In genomic region chr1:244980605-244981004, GRCh38 we compare ENCODE assay signal across 20 cellular contexts.
A peak's percentile ranks its signal among the peaks of the same experiment; 100 is the strongest.
DNase-seq lines count a peak whose midpoint lies in the region; ATAC-seq, FAIRE-seq and TF ChIP-seq lines count a peak whose summit lies in the region.
"Had no signal": no experiment of that assay in that cellular context is flagged by ENCODE, and none has a peak within 500 bp of the region (broad histone marks: within the 10 kb centered on the region; RNA-seq: fewer than 3 reads in every experiment).

No MANE protein-coding gene starts in this region.

- no peak overlapping the region for H3K27ac ChIP-seq in A549
- peak overlapping the region; percentile 41 for H3K27ac ChIP-seq in subcutaneous abdominal adipose tissue (ENCODE audit: low read depth, low read length)
- H3K27ac ChIP-seq: C4-2B, HL-60 had no signal

- CTCF ChIA-PET in A549 (lab: Yijun Ruan, JAX): no interaction called here

- no peaks in the 10 kb centered on the region for H3K27me3 Mint-ChIP-seq in T-helper 2 cell treated with Interferon-gamma antibody and Interleukin-4, amounts not matched to agents 5 μg/mL and 100 μg/mL, for 36 hours (ENCODE audit: low read depth)
- H3K27me3 Mint-ChIP-seq: CD4-positive, alpha-beta T cell; IgD-negative memory B cell had no signal

- no peak for DNase-seq in A549 (ENCODE audit: low read depth in 1 of 2, low spot score in 1 of 2)
- DNase-seq in D721Med (ENCODE audit: insufficient read length, low spot score): no peak
- peak; percentile 14 for DNase-seq in MV-4-11 (lab: John Stamatoyannopoulos, UW)
- DNase-seq in T-helper 2 cell treated with Interferon-gamma antibody and Interleukin-4, amounts not matched to agents 5 μg/mL and 100 μg/mL, for 36 hours (ENCODE audit: low spot score): no peak
- no peak for DNase-seq in HPDE6-E6E7 (ENCODE audit: extremely low spot score)
- DNase-seq: Caco-2; CD4-positive, alpha-beta T cell; DMS153; DMS79; GDM1; GOT3; H7; HFFc6 had no signal

- H3K9me3 ChIP-seq in A549 (no peaks in the 10 kb centered on the region), subcutaneous abdominal adipose tissue (ENCODE audit: control insufficient read depth in 5 of 5, low read length in 5 of 5) (no peaks in the 10 kb centered on the region)
- H3K9me3 ChIP-seq: Caco-2 had no signal

- no peak overlapping the region for H3K27ac Mint-ChIP-seq in T-helper 2 cell treated with Interferon-gamma antibody and Interleukin-4, amounts not matched to agents 5 μg/mL and 100 μg/mL, for 36 hours
- H3K27ac Mint-ChIP-seq: CD4-positive, alpha-beta T cell; HFFc6; IgD-negative memory B cell had no signal

- WGBS in A549 (ENCODE audit: missing lambda C conversion rate): 86% methylated on average over 7 of the region's 7 CpGs

- no peak for TF ChIP-seq RAD21 in A549 (conservative IDR thresholded peaks at IDR 0.05 in 1 of 2, IDR thresholded peaks at IDR 0.05 in 1 of 2)

- no peaks in the 10 kb centered on the region for H3K36me3 ChIP-seq in subcutaneous abdominal adipose tissue (ENCODE audit: control insufficient read depth in 5 of 5, insufficient read depth in 5 of 5, low read length in 5 of 5)

- FAIRE-seq in A549 (lab: Jason Lieb, UNC) (no peak), D721Med (lab: Jason Lieb, UNC) (peak; percentile 6)
- FAIRE-seq: A204.1, HepG2 had no signal

- TF ChIP-seq CTCF in A549 (IDR thresholded peaks at IDR 0.05) (no peak), D721Med (IDR thresholded peaks at IDR 0.05; ENCODE audit: insufficient read depth, missing control alignments) (no peak)

- no peak overlapping the region for H3K9ac ChIP-seq in subcutaneous abdominal adipose tissue (ENCODE audit: low read length in 5 of 5)

- TF ChIP-seq EP300 in A549 (IDR thresholded peaks at IDR 0.05): no peak

- no peak for TF ChIP-seq POLR2A in A549 (IDR thresholded peaks at IDR 0.05; ENCODE audit: low read length)

- POLR2A ChIA-PET in A549 (lab: Yijun Ruan, JAX): no interaction called here

- no peaks in the 10 kb centered on the region for H3K9me3 Mint-ChIP-seq in T-helper 2 cell treated with Interferon-gamma antibody and Interleukin-4, amounts not matched to agents 5 μg/mL and 100 μg/mL, for 36 hours
- H3K9me3 Mint-ChIP-seq: CD4-positive, alpha-beta T cell; HFFc6; IgD-negative memory B cell had no signal

- H3K4me1 ChIP-seq in A549 (no peaks in the 10 kb centered on the region), subcutaneous abdominal adipose tissue (ENCODE audit: control insufficient read depth in 5 of 5, insufficient read depth in 5 of 5, low read length in 5 of 5) (peaks cover 0 to 15% (median 6%) of the 10 kb centered on the region in 5 donors)

- no peaks in the 10 kb centered on the region for H3K27me3 ChIP-seq in subcutaneous abdominal adipose tissue (ENCODE audit: control insufficient read depth in 5 of 5, insufficient read depth in 4 of 5, low read length in 5 of 5)

- H3K4me3 ChIP-seq in A549: no peak overlapping the region
- no peak overlapping the region for H3K4me3 ChIP-seq in subcutaneous abdominal adipose tissue (ENCODE audit: low read depth in 1 of 5, low read length in 5 of 5)

- H3K4me3 Mint-ChIP-seq in T-helper 2 cell treated with Interferon-gamma antibody and Interleukin-4, amounts not matched to agents 5 μg/mL and 100 μg/mL, for 36 hours: no peak overlapping the region
- H3K4me3 Mint-ChIP-seq: CD4-positive, alpha-beta T cell; HFFc6 had no signal

- ATAC-seq in A549: peak; percentile 21 to 55; a peak in 2 of 6 replicates
- ATAC-seq: HCT116, HepG2 had no signal

- no peak overlapping the region for H3K4me2 ChIP-seq in A549

- no peaks in the 10 kb centered on the region for H3K36me3 Mint-ChIP-seq in T-helper 2 cell treated with Interferon-gamma antibody and Interleukin-4, amounts not matched to agents 5 μg/mL and 100 μg/mL, for 36 hours (ENCODE audit: low read depth)

- H3K4me1 Mint-ChIP-seq in T-helper 2 cell treated with Interferon-gamma antibody and Interleukin-4, amounts not matched to agents 5 μg/mL and 100 μg/mL, for 36 hours (ENCODE audit: low read depth): no peaks in the 10 kb centered on the region
- H3K4me1 Mint-ChIP-seq: IgD-negative memory B cell had no signal

TF ChIP-seq in A549, 52 proteins besides CTCF, POLR2A, EP300 and RAD21:
- no peak for TF ChIP-seq MAZ (IDR thresholded peaks at IDR 0.05; ENCODE audit: borderline replicate concordance, low read depth, low read length)
- no peak for TF ChIP-seq FOXS1 (CRISPR knock-in tag; IDR thresholded peaks at IDR 0.05)
- no peak for TF ChIP-seq HEYL (CRISPR knock-in tag; IDR thresholded peaks at IDR 0.05)
- TF ChIP-seq KDM5A (IDR thresholded peaks at IDR 0.05): no peak
- no peak for TF ChIP-seq BHLHE40 (IDR thresholded peaks at IDR 0.05; ENCODE audit: low read depth, low read length)
- TF ChIP-seq JUN (IDR thresholded peaks at IDR 0.05): no peak
- TF ChIP-seq, protein P1, sequence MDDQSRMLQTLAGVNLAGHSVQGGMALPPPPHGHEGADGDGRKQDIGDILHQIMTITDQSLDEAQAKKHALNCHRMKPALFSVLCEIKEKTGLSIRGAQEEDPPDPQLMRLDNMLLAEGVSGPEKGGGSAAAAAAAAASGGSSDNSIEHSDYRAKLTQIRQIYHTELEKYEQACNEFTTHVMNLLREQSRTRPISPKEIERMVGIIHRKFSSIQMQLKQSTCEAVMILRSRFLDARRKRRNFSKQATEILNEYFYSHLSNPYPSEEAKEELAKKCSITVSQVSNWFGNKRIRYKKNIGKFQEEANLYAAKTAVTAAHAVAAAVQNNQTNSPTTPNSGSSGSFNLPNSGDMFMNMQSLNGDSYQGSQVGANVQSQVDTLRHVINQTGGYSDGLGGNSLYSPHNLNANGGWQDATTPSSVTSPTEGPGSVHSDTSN (IDR thresholded peaks at IDR 0.05): no peak
- no peak for TF ChIP-seq ZC3H11A (IDR thresholded peaks at IDR 0.05)
- TF ChIP-seq MYC (IDR thresholded peaks at IDR 0.05; ENCODE audit: borderline replicate concordance, low read length): no peak
- no peak for TF ChIP-seq CEBPB (IDR thresholded peaks at IDR 0.05)
- no peak for TF ChIP-seq MAX (IDR thresholded peaks at IDR 0.05)
- no peak for TF ChIP-seq ELK1 (IDR thresholded peaks at IDR 0.05; ENCODE audit: low read depth, low read length)
- no peak for TF ChIP-seq FOSB (CRISPR knock-in tag; IDR thresholded peaks at IDR 0.05)
- TF ChIP-seq HMGXB4 (CRISPR knock-in tag; IDR thresholded peaks at IDR 0.05; ENCODE audit: borderline replicate concordance): no peak
